20 cellular contexts compared by ENCODE assay signal in the genomic region with DNA sequence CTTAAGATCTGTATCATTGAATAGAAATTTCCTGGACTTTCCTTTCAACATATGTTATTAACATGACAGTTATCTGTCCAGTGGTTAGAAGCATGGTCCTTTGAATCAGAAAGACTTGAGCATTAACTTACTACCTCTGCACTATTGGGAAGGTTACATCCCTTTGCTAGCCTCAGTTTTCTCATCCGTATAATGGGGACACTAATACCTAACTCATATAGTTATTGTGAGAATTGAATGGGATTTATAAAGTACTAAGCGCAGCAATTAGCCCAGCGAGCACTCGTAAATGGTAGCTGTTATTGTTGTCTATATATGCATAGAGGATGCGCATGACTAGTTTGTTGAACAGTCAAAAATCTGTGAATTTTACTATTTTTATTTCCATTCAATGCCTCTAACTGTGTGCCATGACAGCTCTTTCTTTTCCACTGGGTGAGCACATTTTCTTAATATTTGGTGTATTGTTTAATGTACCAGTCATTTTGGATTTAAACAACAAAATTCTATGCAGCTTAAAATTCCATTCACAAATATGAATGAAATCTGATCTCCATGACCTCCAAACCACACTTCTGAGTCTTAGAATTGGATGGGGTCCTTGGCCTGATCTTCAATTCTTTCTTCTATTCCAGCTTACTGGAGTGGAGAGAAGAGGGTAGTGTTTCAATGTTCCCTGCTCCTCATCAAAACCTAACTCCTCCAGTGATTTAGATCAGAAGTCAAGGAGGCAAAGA.
"Had no signal": no experiment of that assay in that cellular context is flagged by ENCODE, and none has a peak within 500 bp of the region (broad histone marks: within the 10 kb centered on the region; RNA-seq: fewer than 3 reads in every experiment).

No MANE protein-coding gene starts in this region.

- H3K4me1 Mint-ChIP-seq: activated CD4-positive, alpha-beta T cell treated with anti-CD3 and anti-CD28 coated beads, Interleukin-2, amount 10 ng/mL, durations not matched to agents 24 days and 14 days; activated naive CD8-positive, alpha-beta T cell treated with anti-CD3 and anti-CD28 coated beads, Interleukin-2, amount 10 ng/mL, durations not matched to agents 7 days and 5 days; immature natural killer cell; memory B cell; stimulated activated naive B cell treated with anti-CD40 and anti-IgM and Interleukin-4, amounts not matched to agents 10 μg/mL and 1 μg/mL and 100 μg/mL, for 72 hours had no signal

- H3K4me1 ChIP-seq: gastrocnemius medialis, thyroid gland had no signal

- H3K4me3 Mint-ChIP-seq: activated CD4-positive, alpha-beta T cell treated with anti-CD3 and anti-CD28 coated beads, Interleukin-2, amount 10 ng/mL, durations not matched to agents 24 days and 14 days; activated CD8-positive, alpha-beta T cell treated with anti-CD3 and anti-CD28 coated beads for 36 hours; activated naive CD8-positive, alpha-beta T cell treated with anti-CD3 and anti-CD28 coated beads, Interleukin-2, amount 10 ng/mL, durations not matched to agents 7 days and 5 days; activated T-cell treated with anti-CD3 and anti-CD28 coated beads, Interleukin-2, amount 50 U/mL, for 24 hours; effector memory CD8-positive, alpha-beta T cell; immature natural killer cell; memory B cell; stimulated activated naive B cell treated with anti-CD40 and anti-IgM and Interleukin-4, amounts not matched to agents 10 μg/mL and 1 μg/mL and 100 μg/mL, for 72 hours had no signal

- H3K9me3 ChIP-seq: gastrocnemius medialis, heart left ventricle, pancreas, thyroid gland had no signal

- H3K36me3 Mint-ChIP-seq: activated naive CD8-positive, alpha-beta T cell treated with anti-CD3 and anti-CD28 coated beads, Interleukin-2, amount 10 ng/mL, durations not matched to agents 7 days and 5 days; immature natural killer cell; memory B cell; stimulated activated naive B cell treated with anti-CD40 and anti-IgM and Interleukin-4, amounts not matched to agents 10 μg/mL and 1 μg/mL and 100 μg/mL, for 72 hours had no signal

- FAIRE-seq: bronchial epithelial cell, pancreas had no signal

- H3K27ac Mint-ChIP-seq: activated CD4-positive, alpha-beta T cell treated with anti-CD3 and anti-CD28 coated beads, Interleukin-2, amount 10 ng/mL, durations not matched to agents 24 days and 14 days; activated CD8-positive, alpha-beta T cell treated with anti-CD3 and anti-CD28 coated beads for 36 hours; activated naive CD8-positive, alpha-beta T cell treated with anti-CD3 and anti-CD28 coated beads, Interleukin-2, amount 10 ng/mL, durations not matched to agents 7 days and 5 days; activated T-cell treated with anti-CD3 and anti-CD28 coated beads, Interleukin-2, amount 50 U/mL, for 24 hours; activated T-helper 2 cell treated with anti-CD3 and anti-CD28 coated beads, Interferon-gamma antibody, Interleukin-2, Interleukin-4, amounts not matched to agents 10 μg/mL and 5 μg/mL and 100 μg/mL, durations not matched to agents 14 hours and 24 hours and 36 hours; effector memory CD8-positive, alpha-beta T cell; immature natural killer cell; memory B cell; stimulated activated naive B cell treated with anti-CD40 and anti-IgM and Interleukin-4, amounts not matched to agents 10 μg/mL and 1 μg/mL and 100 μg/mL, for 72 hours had no signal

- H3K4me3 ChIP-seq: gastrocnemius medialis, heart left ventricle, pancreas, thyroid gland had no signal

- H3K9me3 Mint-ChIP-seq: activated CD4-positive, alpha-beta T cell treated with anti-CD3 and anti-CD28 coated beads, Interleukin-2, amount 10 ng/mL, durations not matched to agents 24 days and 14 days; activated CD8-positive, alpha-beta T cell treated with anti-CD3 and anti-CD28 coated beads for 36 hours; activated naive CD8-positive, alpha-beta T cell treated with anti-CD3 and anti-CD28 coated beads, Interleukin-2, amount 10 ng/mL, durations not matched to agents 7 days and 5 days; activated T-cell treated with anti-CD3 and anti-CD28 coated beads, Interleukin-2, amount 50 U/mL, for 24 hours; activated T-helper 2 cell treated with anti-CD3 and anti-CD28 coated beads, Interferon-gamma antibody, Interleukin-2, Interleukin-4, amounts not matched to agents 10 μg/mL and 5 μg/mL and 100 μg/mL, durations not matched to agents 14 hours and 24 hours and 36 hours; effector memory CD8-positive, alpha-beta T cell; immature natural killer cell; memory B cell; stimulated activated naive B cell treated with anti-CD40 and anti-IgM and Interleukin-4, amounts not matched to agents 10 μg/mL and 1 μg/mL and 100 μg/mL, for 72 hours had no signal

- H3K36me3 ChIP-seq: gastrocnemius medialis, heart left ventricle, pancreas, thyroid gland had no signal

- H3K27ac ChIP-seq: gastrocnemius medialis, heart left ventricle, pancreas, thyroid gland had no signal

- H3K27me3 Mint-ChIP-seq: activated CD4-positive, alpha-beta T cell treated with anti-CD3 and anti-CD28 coated beads, Interleukin-2, amount 10 ng/mL, durations not matched to agents 24 days and 14 days; activated CD8-positive, alpha-beta T cell treated with anti-CD3 and anti-CD28 coated beads for 36 hours; activated naive CD8-positive, alpha-beta T cell treated with anti-CD3 and anti-CD28 coated beads, Interleukin-2, amount 10 ng/mL, durations not matched to agents 7 days and 5 days; activated T-cell treated with anti-CD3 and anti-CD28 coated beads, Interleukin-2, amount 50 U/mL, for 24 hours; stimulated activated naive B cell treated with anti-CD40 and anti-IgM and Interleukin-4, amounts not matched to agents 10 μg/mL and 1 μg/mL and 100 μg/mL, for 72 hours had no signal

- DNase-seq: activated CD4-positive, alpha-beta T cell treated with anti-CD3 and anti-CD28 coated beads, Interleukin-2, amount 10 ng/mL, durations not matched to agents 24 days and 14 days; activated CD8-positive, alpha-beta T cell treated with anti-CD3 and anti-CD28 coated beads for 36 hours; activated naive CD4-positive, alpha-beta T cell treated with Interleukin-2 at 50 U/mL for 16 hours; activated naive CD8-positive, alpha-beta T cell treated with anti-CD3 and anti-CD28 coated beads, Interleukin-2, amount 10 ng/mL, durations not matched to agents 7 days and 5 days; activated T-cell treated with anti-CD3 and anti-CD28 coated beads, Interleukin-2, amount 50 U/mL, for 24 hours; aorta; dermis blood vessel endothelial cell; effector memory CD8-positive, alpha-beta T cell; gastrocnemius medialis; heart left ventricle; immature natural killer cell; left ventricle myocardium superior; pancreas; stimulated activated naive B cell treated with anti-CD40 and anti-IgM and Interleukin-4, amounts not matched to agents 10 μg/mL and 1 μg/mL and 100 μg/mL, for 72 hours; T-helper 1 cell; T1000; thyroid gland had no signal

- ATAC-seq: activated CD8-positive, alpha-beta T cell treated with anti-CD3 and anti-CD28 coated beads for 36 hours; effector memory CD8-positive, alpha-beta T cell; gastrocnemius medialis; heart left ventricle; left ventricle myocardium superior; pancreas; stimulated activated naive B cell treated with anti-CD40 and anti-IgM and Interleukin-4, amounts not matched to agents 10 μg/mL and 1 μg/mL and 100 μg/mL, for 72 hours had no signal

- H3K27me3 ChIP-seq: gastrocnemius medialis, heart left ventricle, pancreas, thyroid gland had no signal
